1 cellular context compared by ENCODE assay signal in genomic region chr2:675982-676646, GRCh38.
A peak's percentile ranks its signal among the peaks of the same experiment; 100 is the strongest.
TF ChIP-seq lines count a peak whose summit lies in the region.

No MANE protein-coding gene starts in this region.

TF ChIP-seq in GM12878, 131 proteins besides CTCF, POLR2A, EP300 and RAD21:
- TF ChIP-seq HSF1 (IDR thresholded peaks at IDR 0.05; ENCODE audit: low read depth, low read length) (no peak), MLLT1 (IDR thresholded peaks at IDR 0.05) (0 out of 2 replicates have a peak, but pooled peaks have one; percentile 44), SUPT20H (IDR thresholded peaks at IDR 0.05; ENCODE audit: borderline replicate concordance, control insufficient read depth, low read depth, low read length) (no peak), TCF3 (IDR thresholded peaks at IDR 0.05; ENCODE audit: borderline replicate concordance, insufficient read depth, low read depth, low read length) (0 out of 2 replicates have a peak, but pooled peaks have one; percentile 27), ZNF384 (IDR thresholded peaks at IDR 0.05; ENCODE audit: borderline replicate concordance, low read depth, low read length) (no peak), SIN3A (IDR thresholded peaks at IDR 0.05; ENCODE audit: low read depth, low read length) (0 out of 2 replicates have a peak, but pooled peaks have one; percentile 77), NBN (IDR thresholded peaks at IDR 0.05) (peak; percentile 57), BMI1 (IDR thresholded peaks at IDR 0.05; ENCODE audit: borderline replicate concordance) (no peak), JUNB (IDR thresholded peaks at IDR 0.05) (no peak), EGR1 (IDR thresholded peaks at IDR 0.05; ENCODE audit: borderline replicate concordance in 1 of 2, low read depth in 2 of 2, low read length in 2 of 2) (no peak), RB1 (IDR thresholded peaks at IDR 0.05; ENCODE audit: borderline replicate concordance) (0 out of 2 replicates have a peak, but pooled peaks have one; percentile 36), KLF5 (IDR thresholded peaks at IDR 0.05; ENCODE audit: partially characterized antibody) (no peak), LARP7 (IDR thresholded peaks at IDR 0.05) (peak; percentile 43; the same call in 1 of the 2 replicates), BHLHE40 (IDR thresholded peaks at IDR 0.05; ENCODE audit: borderline replicate concordance in 1 of 2, low read depth in 2 of 2, low read length in 1 of 2) (no peak), NFIC (IDR thresholded peaks at IDR 0.05; ENCODE audit: low read depth, low read length) (no peak), SP1 (IDR thresholded peaks at IDR 0.05; ENCODE audit: low read depth, low read length) (no peak), POU2F2 (IDR thresholded peaks at IDR 0.05; ENCODE audit: borderline replicate concordance, low read depth, low read length) (no peak), IRF4 (IDR thresholded peaks at IDR 0.05; ENCODE audit: low read depth, low read length) (no peak), GATAD2B (conservative IDR thresholded peaks at IDR 0.05; ENCODE audit: low read depth) (peak; percentile 50; the same call in 1 of the 2 replicates), PML (IDR thresholded peaks at IDR 0.05; ENCODE audit: low read length) (no peak), IKZF1 (conservative IDR thresholded peaks at IDR 0.05) (peak; percentile 13), MEF2B (IDR thresholded peaks at IDR 0.05; ENCODE audit: partially characterized antibody, poor library complexity, severe bottlenecking) (peak; percentile 95), BACH1 (IDR thresholded peaks at IDR 0.05; ENCODE audit: borderline replicate concordance) (peak; percentile 62), SMARCA5 (IDR thresholded peaks at IDR 0.05) (0 out of 2 replicates have a peak, but pooled peaks have one; percentile 48), NRF1 (conservative IDR thresholded peaks at IDR 0.05; ENCODE audit: low read depth, low read length) (no peak), ZBTB40 (IDR thresholded peaks at IDR 0.05; ENCODE audit: borderline replicate concordance) (no peak), MYC (IDR thresholded peaks at IDR 0.05; ENCODE audit: insufficient read depth, insufficient read length, insufficient replicate concordance, low read length, severe bottlenecking) (peak; percentile 69), NR2C2 (IDR thresholded peaks at IDR 0.05; ENCODE audit: borderline replicate concordance, control insufficient read depth, insufficient read length, low read depth) (no peak)
- TF ChIP-seq, protein P1, sequence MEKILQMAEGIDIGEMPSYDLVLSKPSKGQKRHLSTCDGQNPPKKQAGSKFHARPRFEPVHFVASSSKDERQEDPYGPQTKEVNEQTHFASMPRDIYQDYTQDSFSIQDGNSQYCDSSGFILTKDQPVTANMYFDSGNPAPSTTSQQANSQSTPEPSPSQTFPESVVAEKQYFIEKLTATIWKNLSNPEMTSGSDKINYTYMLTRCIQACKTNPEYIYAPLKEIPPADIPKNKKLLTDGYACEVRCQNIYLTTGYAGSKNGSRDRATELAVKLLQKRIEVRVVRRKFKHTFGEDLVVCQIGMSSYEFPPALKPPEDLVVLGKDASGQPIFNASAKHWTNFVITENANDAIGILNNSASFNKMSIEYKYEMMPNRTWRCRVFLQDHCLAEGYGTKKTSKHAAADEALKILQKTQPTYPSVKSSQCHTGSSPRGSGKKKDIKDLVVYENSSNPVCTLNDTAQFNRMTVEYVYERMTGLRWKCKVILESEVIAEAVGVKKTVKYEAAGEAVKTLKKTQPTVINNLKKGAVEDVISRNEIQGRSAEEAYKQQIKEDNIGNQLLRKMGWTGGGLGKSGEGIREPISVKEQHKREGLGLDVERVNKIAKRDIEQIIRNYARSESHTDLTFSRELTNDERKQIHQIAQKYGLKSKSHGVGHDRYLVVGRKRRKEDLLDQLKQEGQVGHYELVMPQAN (conservative IDR thresholded peaks at IDR 0.05), result peak; percentile 89
- TF ChIP-seq, protein P2, sequence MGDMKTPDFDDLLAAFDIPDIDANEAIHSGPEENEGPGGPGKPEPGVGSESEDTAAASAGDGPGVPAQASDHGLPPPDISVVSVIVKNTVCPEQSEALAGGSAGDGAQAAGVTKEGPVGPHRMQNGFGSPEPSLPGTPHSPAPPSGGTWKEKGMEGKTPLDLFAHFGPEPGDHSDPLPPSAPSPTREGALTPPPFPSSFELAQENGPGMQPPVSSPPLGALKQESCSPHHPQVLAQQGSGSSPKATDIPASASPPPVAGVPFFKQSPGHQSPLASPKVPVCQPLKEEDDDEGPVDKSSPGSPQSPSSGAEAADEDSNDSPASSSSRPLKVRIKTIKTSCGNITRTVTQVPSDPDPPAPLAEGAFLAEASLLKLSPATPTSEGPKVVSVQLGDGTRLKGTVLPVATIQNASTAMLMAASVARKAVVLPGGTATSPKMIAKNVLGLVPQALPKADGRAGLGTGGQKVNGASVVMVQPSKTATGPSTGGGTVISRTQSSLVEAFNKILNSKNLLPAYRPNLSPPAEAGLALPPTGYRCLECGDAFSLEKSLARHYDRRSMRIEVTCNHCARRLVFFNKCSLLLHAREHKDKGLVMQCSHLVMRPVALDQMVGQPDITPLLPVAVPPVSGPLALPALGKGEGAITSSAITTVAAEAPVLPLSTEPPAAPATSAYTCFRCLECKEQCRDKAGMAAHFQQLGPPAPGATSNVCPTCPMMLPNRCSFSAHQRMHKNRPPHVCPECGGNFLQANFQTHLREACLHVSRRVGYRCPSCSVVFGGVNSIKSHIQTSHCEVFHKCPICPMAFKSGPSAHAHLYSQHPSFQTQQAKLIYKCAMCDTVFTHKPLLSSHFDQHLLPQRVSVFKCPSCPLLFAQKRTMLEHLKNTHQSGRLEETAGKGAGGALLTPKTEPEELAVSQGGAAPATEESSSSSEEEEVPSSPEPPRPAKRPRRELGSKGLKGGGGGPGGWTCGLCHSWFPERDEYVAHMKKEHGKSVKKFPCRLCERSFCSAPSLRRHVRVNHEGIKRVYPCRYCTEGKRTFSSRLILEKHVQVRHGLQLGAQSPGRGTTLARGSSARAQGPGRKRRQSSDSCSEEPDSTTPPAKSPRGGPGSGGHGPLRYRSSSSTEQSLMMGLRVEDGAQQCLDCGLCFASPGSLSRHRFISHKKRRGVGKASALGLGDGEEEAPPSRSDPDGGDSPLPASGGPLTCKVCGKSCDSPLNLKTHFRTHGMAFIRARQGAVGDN (IDR thresholded peaks at IDR 0.05), result 0 out of 2 replicates have a peak, but pooled peaks have one; percentile 14
- TF ChIP-seq, protein P3, sequence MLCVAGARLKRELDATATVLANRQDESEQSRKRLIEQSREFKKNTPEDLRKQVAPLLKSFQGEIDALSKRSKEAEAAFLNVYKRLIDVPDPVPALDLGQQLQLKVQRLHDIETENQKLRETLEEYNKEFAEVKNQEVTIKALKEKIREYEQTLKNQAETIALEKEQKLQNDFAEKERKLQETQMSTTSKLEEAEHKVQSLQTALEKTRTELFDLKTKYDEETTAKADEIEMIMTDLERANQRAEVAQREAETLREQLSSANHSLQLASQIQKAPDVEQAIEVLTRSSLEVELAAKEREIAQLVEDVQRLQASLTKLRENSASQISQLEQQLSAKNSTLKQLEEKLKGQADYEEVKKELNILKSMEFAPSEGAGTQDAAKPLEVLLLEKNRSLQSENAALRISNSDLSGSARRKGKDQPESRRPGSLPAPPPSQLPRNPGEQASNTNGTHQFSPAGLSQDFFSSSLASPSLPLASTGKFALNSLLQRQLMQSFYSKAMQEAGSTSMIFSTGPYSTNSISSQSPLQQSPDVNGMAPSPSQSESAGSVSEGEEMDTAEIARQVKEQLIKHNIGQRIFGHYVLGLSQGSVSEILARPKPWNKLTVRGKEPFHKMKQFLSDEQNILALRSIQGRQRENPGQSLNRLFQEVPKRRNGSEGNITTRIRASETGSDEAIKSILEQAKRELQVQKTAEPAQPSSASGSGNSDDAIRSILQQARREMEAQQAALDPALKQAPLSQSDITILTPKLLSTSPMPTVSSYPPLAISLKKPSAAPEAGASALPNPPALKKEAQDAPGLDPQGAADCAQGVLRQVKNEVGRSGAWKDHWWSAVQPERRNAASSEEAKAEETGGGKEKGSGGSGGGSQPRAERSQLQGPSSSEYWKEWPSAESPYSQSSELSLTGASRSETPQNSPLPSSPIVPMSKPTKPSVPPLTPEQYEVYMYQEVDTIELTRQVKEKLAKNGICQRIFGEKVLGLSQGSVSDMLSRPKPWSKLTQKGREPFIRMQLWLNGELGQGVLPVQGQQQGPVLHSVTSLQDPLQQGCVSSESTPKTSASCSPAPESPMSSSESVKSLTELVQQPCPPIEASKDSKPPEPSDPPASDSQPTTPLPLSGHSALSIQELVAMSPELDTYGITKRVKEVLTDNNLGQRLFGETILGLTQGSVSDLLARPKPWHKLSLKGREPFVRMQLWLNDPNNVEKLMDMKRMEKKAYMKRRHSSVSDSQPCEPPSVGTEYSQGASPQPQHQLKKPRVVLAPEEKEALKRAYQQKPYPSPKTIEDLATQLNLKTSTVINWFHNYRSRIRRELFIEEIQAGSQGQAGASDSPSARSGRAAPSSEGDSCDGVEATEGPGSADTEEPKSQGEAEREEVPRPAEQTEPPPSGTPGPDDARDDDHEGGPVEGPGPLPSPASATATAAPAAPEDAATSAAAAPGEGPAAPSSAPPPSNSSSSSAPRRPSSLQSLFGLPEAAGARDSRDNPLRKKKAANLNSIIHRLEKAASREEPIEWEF (IDR thresholded peaks at IDR 0.05; ENCODE audit: insufficient replicate concordance, low read depth, low read length), result no peak
